9 cellular contexts compared by ENCODE assay signal in genomic region chr12:87661770-87662402, GRCh38.
A peak's percentile ranks its signal among the peaks of the same experiment; 100 is the strongest.
DNase-seq lines count a peak whose midpoint lies in the region; ATAC-seq and TF ChIP-seq lines count a peak whose summit lies in the region.
"Had no signal": no experiment of that assay in that cellular context is flagged by ENCODE, and none has a peak within 500 bp of the region (broad histone marks: within the 10 kb centered on the region; RNA-seq: fewer than 3 reads in every experiment).

No MANE protein-coding gene starts in this region.

- H3K27ac ChIP-seq in mucosa of rectum (ENCODE audit: low read depth in 2 of 2, low read length in 2 of 2): no peak overlapping the region
- H3K27ac ChIP-seq: C4-2B had no signal

- peak overlapping the region; percentile 53 to 63 for H3K4me3 ChIP-seq in mucosa of rectum (ENCODE audit: low read length in 2 of 2)

- H3K4me1 ChIP-seq in mucosa of rectum (ENCODE audit: control insufficient read depth in 2 of 2, insufficient read depth in 2 of 2, low read length in 2 of 2): no peaks in the 10 kb centered on the region

- H3K36me3 ChIP-seq in mucosa of rectum (ENCODE audit: control insufficient read depth in 2 of 2, insufficient read depth in 2 of 2, low read length in 2 of 2): no peaks in the 10 kb centered on the region

- H3K27me3 Mint-ChIP-seq in T-helper 1 cell treated with Interleukin-12 subunit alpha and Interleukin-12 subunit beta and Interleukin-4 antibody, amounts not matched to agents 30 μg/mL and 1 μg/mL, for 36 hours (ENCODE audit: low read depth): no peaks in the 10 kb centered on the region

- peak overlapping the region; percentile 19 for H3K4me3 Mint-ChIP-seq in T-helper 1 cell treated with Interleukin-12 subunit alpha and Interleukin-12 subunit beta and Interleukin-4 antibody, amounts not matched to agents 30 μg/mL and 1 μg/mL, for 36 hours

- no peaks in the 10 kb centered on the region for H3K9me3 Mint-ChIP-seq in T-helper 1 cell treated with Interleukin-12 subunit alpha and Interleukin-12 subunit beta and Interleukin-4 antibody, amounts not matched to agents 30 μg/mL and 1 μg/mL, for 36 hours

- peak overlapping the region in 1 of 2 donors; percentile 24 for H3K9ac ChIP-seq in mucosa of rectum (ENCODE audit: low read depth in 1 of 2, low read length in 2 of 2)

- ATAC-seq in HG03095 (IDR thresholded peaks at IDR 0.05; ENCODE audit: unreplicated experiment) (peak; percentile 82), SK-N-SH treated with all-trans-retinoic acid at 6 μM for 48 hours (peak; percentile 79)

- H3K27me3 ChIP-seq in mucosa of rectum (ENCODE audit: control insufficient read depth in 2 of 2, insufficient read depth in 2 of 2, low read length in 2 of 2): no peaks in the 10 kb centered on the region

- H3K36me3 Mint-ChIP-seq in T-helper 1 cell treated with Interleukin-12 subunit alpha and Interleukin-12 subunit beta and Interleukin-4 antibody, amounts not matched to agents 30 μg/mL and 1 μg/mL, for 36 hours (ENCODE audit: low read depth): no peaks in the 10 kb centered on the region

- H3K4me1 Mint-ChIP-seq in T-helper 1 cell treated with Interleukin-12 subunit alpha and Interleukin-12 subunit beta and Interleukin-4 antibody, amounts not matched to agents 30 μg/mL and 1 μg/mL, for 36 hours (ENCODE audit: low read depth): peaks cover 3% of the 10 kb centered on the region

- H3K27ac Mint-ChIP-seq in T-helper 1 cell treated with Interleukin-12 subunit alpha and Interleukin-12 subunit beta and Interleukin-4 antibody, amounts not matched to agents 30 μg/mL and 1 μg/mL, for 36 hours: no peak overlapping the region

- H3K9me3 ChIP-seq in mucosa of rectum (ENCODE audit: control insufficient read depth in 2 of 2, low read length in 2 of 2): no peaks in the 10 kb centered on the region

- DNase-seq in T-helper 1 cell (no peak), AML-193 (lab: John Stamatoyannopoulos, UW) (no peak), CD1c-positive myeloid dendritic cell (ENCODE audit: extremely low spot score) (no peak)
- no peak for DNase-seq in activated CD4-positive, alpha-beta T cell treated with anti-CD3 and anti-CD28 coated beads for 4 hours

TF ChIP-seq in SK-N-SH treated with all-trans-retinoic acid at 6 μM for 48 hours, 23 proteins besides CTCF, POLR2A, EP300 and RAD21:
- TF ChIP-seq RARB (CRISPR knock-in tag; IDR thresholded peaks at IDR 0.05): no peak
- no peak for TF ChIP-seq ESRRG (CRISPR knock-in tag; IDR thresholded peaks at IDR 0.05)
- no peak for TF ChIP-seq OSR1 (CRISPR knock-in tag; IDR thresholded peaks at IDR 0.05)
- no peak for TF ChIP-seq ZNF565 (CRISPR knock-in tag; conservative IDR thresholded peaks at IDR 0.05; ENCODE audit: low read depth)
- no peak for TF ChIP-seq ZFP3 (CRISPR knock-in tag; IDR thresholded peaks at IDR 0.05)
- TF ChIP-seq ARNTL (CRISPR knock-in tag; IDR thresholded peaks at IDR 0.05; ENCODE audit: borderline replicate concordance, low read depth): no peak
- no peak for TF ChIP-seq PATZ1 (CRISPR knock-in tag; IDR thresholded peaks at IDR 0.05; ENCODE audit: borderline replicate concordance)
- no peak for TF ChIP-seq ZC3H10 (CRISPR knock-in tag; IDR thresholded peaks at IDR 0.05)
- no peak for TF ChIP-seq ZNF70 (CRISPR knock-in tag; IDR thresholded peaks at IDR 0.05)
- TF ChIP-seq CSDC2 (CRISPR knock-in tag; IDR thresholded peaks at IDR 0.05): no peak
- no peak for TF ChIP-seq POU6F1 (CRISPR knock-in tag; IDR thresholded peaks at IDR 0.05; ENCODE audit: borderline replicate concordance, low read depth)
- no peak for TF ChIP-seq SNAI2 (CRISPR knock-in tag; IDR thresholded peaks at IDR 0.05)
